ENCODE assay signal across 1 cellular context in the genomic region with DNA sequence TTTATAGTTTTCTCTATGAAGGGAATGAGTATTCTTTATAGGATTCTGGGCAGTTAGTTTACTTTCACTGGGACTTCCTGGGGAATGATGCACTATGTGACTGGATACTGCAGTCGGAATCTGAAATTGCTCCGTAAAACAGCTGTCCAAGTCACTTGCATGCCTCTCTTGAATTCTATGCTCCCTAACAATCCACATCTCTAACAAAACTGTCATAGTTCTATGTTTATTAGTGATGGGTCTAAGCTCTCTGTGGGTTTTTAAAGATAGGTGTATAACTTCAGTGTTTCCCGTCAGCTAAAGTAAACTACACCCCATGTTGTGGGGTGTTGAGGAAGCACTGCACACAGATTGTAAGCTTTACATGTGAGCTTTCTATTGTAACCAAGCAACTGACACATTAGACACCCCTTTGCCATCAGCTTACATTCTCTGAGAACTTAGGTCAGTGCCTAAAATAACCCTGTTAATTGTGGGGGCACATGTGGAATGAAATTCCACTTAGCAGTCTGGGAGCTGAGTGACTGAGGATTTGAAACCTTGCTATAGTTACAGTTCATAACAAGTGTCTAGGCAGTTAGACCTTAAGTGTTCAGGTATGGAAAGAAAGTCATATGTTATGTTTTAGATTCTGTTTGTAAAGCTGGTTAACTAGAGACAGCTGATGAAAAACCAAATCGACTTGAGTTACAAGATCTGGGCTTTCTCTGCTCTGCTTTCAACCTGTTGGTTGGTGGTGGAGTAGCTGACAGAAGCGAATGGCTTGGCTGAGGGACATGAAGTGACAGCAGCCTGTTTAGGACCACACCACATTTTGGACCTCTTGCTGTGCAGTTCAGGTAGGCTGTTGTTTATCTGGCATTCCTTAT.
TF ChIP-seq lines count a peak whose summit lies in the region.

No MANE protein-coding gene starts in this region.

TF ChIP-seq in HepG2, 621 proteins besides CTCF, POLR2A, EP300 and RAD21 (continued from another document):
- TF ChIP-seq SCMH1 (CRISPR knock-in tag; IDR thresholded peaks at IDR 0.05; ENCODE audit: borderline replicate concordance) (no peak), ZNF343 (CRISPR knock-in tag; IDR thresholded peaks at IDR 0.05) (no peak), RNF2 (conservative IDR thresholded peaks at IDR 0.05; ENCODE audit: low read depth) (no peak), THAP8 (CRISPR knock-in tag; IDR thresholded peaks at IDR 0.05; ENCODE audit: borderline replicate concordance) (no peak), AGO1 (IDR thresholded peaks at IDR 0.05; ENCODE audit: low read depth, low read length, poor library complexity, severe bottlenecking) (no peak), NCOA5 (CRISPR knock-in tag; IDR thresholded peaks at IDR 0.05) (no peak), REPIN1 (CRISPR knock-in tag; IDR thresholded peaks at IDR 0.05; ENCODE audit: borderline replicate concordance, low read depth) (no peak), MIXL1 (CRISPR knock-in tag; IDR thresholded peaks at IDR 0.05) (no peak), ZNF576 (CRISPR knock-in tag; IDR thresholded peaks at IDR 0.05) (no peak)
